1 cellular context compared by ENCODE assay signal in the genomic region with DNA sequence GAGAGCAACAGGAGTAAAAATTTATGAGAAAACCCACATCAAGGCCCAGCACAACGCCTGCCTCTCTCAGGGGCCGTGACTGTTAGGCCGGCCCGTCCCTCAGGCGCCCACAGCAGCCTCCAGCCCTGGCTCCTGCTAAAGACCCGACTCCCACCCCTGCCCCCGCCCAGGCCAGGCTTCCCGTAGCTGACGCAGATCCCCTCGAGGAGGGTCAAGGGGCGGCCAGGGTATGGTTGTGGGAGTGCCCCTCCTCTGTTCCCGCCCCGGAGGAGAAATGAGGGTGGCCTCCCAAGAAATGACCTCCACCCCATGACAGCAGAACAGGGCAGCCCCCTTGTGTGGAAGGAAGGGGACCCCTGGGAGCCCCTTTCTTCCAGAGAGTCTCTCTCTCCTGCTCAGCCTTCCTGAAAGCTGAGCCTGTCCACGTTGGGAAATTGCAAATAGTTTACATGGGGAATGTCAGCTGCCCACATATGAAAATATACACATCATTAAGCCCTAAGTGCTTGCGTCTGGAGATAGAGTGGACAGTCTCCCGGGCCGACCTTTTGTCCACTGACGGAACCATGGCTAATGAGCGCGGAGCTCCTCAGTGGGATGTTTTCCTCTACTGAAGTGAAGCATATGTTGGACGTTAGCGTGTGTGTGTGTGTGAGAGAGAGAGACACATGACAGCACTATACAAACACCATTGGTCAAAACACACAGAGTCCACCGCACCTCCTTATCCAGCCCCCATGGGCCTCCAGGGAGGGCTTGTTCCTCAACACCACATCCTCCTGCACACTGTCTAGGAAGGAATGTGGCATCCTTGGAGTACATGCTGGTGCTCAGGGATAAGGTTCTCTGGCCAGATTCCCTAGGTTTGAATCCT.
TF ChIP-seq lines count a peak whose summit lies in the region.

No MANE protein-coding gene starts in this region.

TF ChIP-seq in GM23338, 12 proteins besides CTCF, POLR2A, EP300 and RAD21:
- TF ChIP-seq ZNF462 (CRISPR knock-in tag; IDR thresholded peaks at IDR 0.05) (no peak), NANOG (IDR thresholded peaks at IDR 0.05; ENCODE audit: borderline replicate concordance) (no peak), ZNF114 (CRISPR knock-in tag; IDR thresholded peaks at IDR 0.05) (no peak), POLR2AphosphoS5 (IDR thresholded peaks at IDR 0.05; ENCODE audit: low read depth) (no peak), CREB1 (CRISPR knock-in tag; IDR thresholded peaks at IDR 0.05; ENCODE audit: low read depth) (no peak), EZH2 (IDR thresholded peaks at IDR 0.05; ENCODE audit: low read depth, unreplicated experiment) (no peak), EZH2phosphoT487 (IDR thresholded peaks at IDR 0.05; ENCODE audit: unreplicated experiment) (no peak), STAT1 (IDR thresholded peaks at IDR 0.05; ENCODE audit: unreplicated experiment) (no peak), JUNB (IDR thresholded peaks at IDR 0.05; ENCODE audit: unreplicated experiment) (no peak), ETS1 (IDR thresholded peaks at IDR 0.05) (no peak), ZNF331 (CRISPR knock-in tag; IDR thresholded peaks at IDR 0.05; ENCODE audit: low read depth) (no peak)
- TF ChIP-seq, protein P1, sequence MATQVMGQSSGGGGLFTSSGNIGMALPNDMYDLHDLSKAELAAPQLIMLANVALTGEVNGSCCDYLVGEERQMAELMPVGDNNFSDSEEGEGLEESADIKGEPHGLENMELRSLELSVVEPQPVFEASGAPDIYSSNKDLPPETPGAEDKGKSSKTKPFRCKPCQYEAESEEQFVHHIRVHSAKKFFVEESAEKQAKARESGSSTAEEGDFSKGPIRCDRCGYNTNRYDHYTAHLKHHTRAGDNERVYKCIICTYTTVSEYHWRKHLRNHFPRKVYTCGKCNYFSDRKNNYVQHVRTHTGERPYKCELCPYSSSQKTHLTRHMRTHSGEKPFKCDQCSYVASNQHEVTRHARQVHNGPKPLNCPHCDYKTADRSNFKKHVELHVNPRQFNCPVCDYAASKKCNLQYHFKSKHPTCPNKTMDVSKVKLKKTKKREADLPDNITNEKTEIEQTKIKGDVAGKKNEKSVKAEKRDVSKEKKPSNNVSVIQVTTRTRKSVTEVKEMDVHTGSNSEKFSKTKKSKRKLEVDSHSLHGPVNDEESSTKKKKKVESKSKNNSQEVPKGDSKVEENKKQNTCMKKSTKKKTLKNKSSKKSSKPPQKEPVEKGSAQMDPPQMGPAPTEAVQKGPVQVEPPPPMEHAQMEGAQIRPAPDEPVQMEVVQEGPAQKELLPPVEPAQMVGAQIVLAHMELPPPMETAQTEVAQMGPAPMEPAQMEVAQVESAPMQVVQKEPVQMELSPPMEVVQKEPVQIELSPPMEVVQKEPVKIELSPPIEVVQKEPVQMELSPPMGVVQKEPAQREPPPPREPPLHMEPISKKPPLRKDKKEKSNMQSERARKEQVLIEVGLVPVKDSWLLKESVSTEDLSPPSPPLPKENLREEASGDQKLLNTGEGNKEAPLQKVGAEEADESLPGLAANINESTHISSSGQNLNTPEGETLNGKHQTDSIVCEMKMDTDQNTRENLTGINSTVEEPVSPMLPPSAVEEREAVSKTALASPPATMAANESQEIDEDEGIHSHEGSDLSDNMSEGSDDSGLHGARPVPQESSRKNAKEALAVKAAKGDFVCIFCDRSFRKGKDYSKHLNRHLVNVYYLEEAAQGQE (IDR thresholded peaks at IDR 0.05; ENCODE audit: unreplicated experiment) = no peak
